13 cellular contexts compared by ENCODE assay signal in the genomic region with DNA sequence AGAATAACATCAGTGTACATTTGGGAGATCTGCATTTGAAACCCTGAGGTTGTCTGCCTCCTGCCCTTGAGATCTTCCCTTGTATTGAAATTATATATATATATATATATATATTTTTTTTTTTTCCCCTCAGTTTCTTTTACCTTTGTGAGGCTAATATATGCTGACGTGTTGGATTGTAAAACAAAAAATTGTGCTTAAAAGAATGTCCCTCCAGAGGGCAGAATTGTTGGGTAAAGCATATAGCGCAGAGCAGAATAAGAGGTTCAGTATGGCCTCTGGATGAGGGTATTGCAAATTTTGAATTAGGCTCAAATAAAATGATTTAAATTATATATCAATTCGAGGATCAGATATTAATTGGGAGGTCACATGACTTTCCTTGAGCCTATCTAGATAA. TPM values are rescaled to one million over a fixed set of nuclear protein-coding genes. Genes with fewer than 3 reads are reported as not detected.
DNase-seq lines count a peak whose midpoint lies in the region; ATAC-seq, FAIRE-seq and TF ChIP-seq lines count a peak whose summit lies in the region.
"Had no signal": no experiment of that assay in that cellular context is flagged by ENCODE, and none has a peak within 500 bp of the region (broad histone marks: within the 10 kb centered on the region; RNA-seq: fewer than 3 reads in every experiment).

No MANE protein-coding gene starts in this region.

- no peak for ATAC-seq in activated naive CD8-positive, alpha-beta T cell treated with anti-CD3 and anti-CD28 coated beads, Interleukin-2, amount 50 U/mL, for 24 hours
- no peak for ATAC-seq in stimulated activated effector memory CD8-positive, alpha-beta T cell treated with anti-CD3 and anti-CD28 coated beads, Interleukin-12 subunit alpha, Interleukin-12 subunit beta, amount 100 ng/mL, for 72 hours
- ATAC-seq in HG03045 (IDR thresholded peaks at IDR 0.05; ENCODE audit: unreplicated experiment) (no peak), upper lobe of left lung (ENCODE audit: low FRiP score in 2 of 2) (no peak)

- peak overlapping the region; percentile 12 for H3K9ac ChIP-seq in endothelial cell of umbilical vein (replicated peaks; ENCODE audit: extremely low read depth, insufficient read depth, low read length)

- no peak for TF ChIP-seq EP300 in upper lobe of left lung (IDR thresholded peaks at IDR 0.05)

- H3K4me2 ChIP-seq in endothelial cell of umbilical vein (ENCODE audit: insufficient read depth, low read length) = no peak overlapping the region

- CTCF ChIA-PET in endothelial cell of umbilical vein (lab: Charles Lee) = interaction anchor here (1.0 kb wide), 1 partner anchor 125 kb away, joined by 5 read pairs; no protein-coding TSS in a partner anchor

- dilution Hi-C loops in endothelial cell of umbilical vein (cut with MboI; ENCODE audit: extremely low pct_ligation_motif_present, low sequenced_read_pairs) = no loop called here

- 58 to 63% methylated on average over 3 of the region's 3 CpGs for WGBS in upper lobe of left lung, 2 donors

- H3K27ac Mint-ChIP-seq in activated naive CD8-positive, alpha-beta T cell treated with anti-CD3 and anti-CD28 coated beads, Interleukin-2, amount 50 U/mL, for 24 hours = peak overlapping the region; percentile 80
- no peak overlapping the region for H3K27ac Mint-ChIP-seq in activated naive CD8-positive, alpha-beta T cell treated with anti-CD3 and anti-CD28 coated beads for 36 hours
- peak overlapping the region; percentile 15 for H3K27ac Mint-ChIP-seq in stimulated activated effector memory CD8-positive, alpha-beta T cell treated with anti-CD3 and anti-CD28 coated beads, Interleukin-12 subunit alpha, Interleukin-12 subunit beta, amount 100 ng/mL, for 72 hours
- H3K27ac Mint-ChIP-seq: GM23338 had no signal

- POLR2A ChIA-PET in endothelial cell of umbilical vein (lab: Charles Lee) = interaction anchor here (1.0 kb wide), 1 partner anchor 9 kb away, joined by 4 read pairs; no protein-coding TSS in a partner anchor

- no peak overlapping the region for H2AFZ ChIP-seq in endothelial cell of umbilical vein (ENCODE audit: low read depth, low read length)
- H2AFZ ChIP-seq: GM23338 had no signal

- intact Hi-C loops in endothelial cell of umbilical vein (cut with micrococcal nuclease) = no loop called here

- H3K27me3 ChIP-seq in endothelial cell of umbilical vein (ENCODE audit: control insufficient read depth in 2 of 2, insufficient read depth in 2 of 2, low read length in 2 of 2) (no peaks in the 10 kb centered on the region), upper lobe of left lung (no peaks in the 10 kb centered on the region)
- H3K27me3 ChIP-seq: gastrocnemius medialis, tibial nerve had no signal

- peaks cover 48% of the 10 kb centered on the region for H3K36me3 Mint-ChIP-seq in activated naive CD8-positive, alpha-beta T cell treated with anti-CD3 and anti-CD28 coated beads, Interleukin-2, amount 50 U/mL, for 24 hours (ENCODE audit: low read depth)
- H3K36me3 Mint-ChIP-seq in activated naive CD8-positive, alpha-beta T cell treated with anti-CD3 and anti-CD28 coated beads for 36 hours = peaks cover 21% of the 10 kb centered on the region
- H3K36me3 Mint-ChIP-seq in stimulated activated effector memory CD8-positive, alpha-beta T cell treated with anti-CD3 and anti-CD28 coated beads, Interleukin-12 subunit alpha, Interleukin-12 subunit beta, amount 100 ng/mL, for 72 hours = peaks cover 61% of the 10 kb centered on the region

- no peak overlapping the region for H3K4me3 Mint-ChIP-seq in activated naive CD8-positive, alpha-beta T cell treated with anti-CD3 and anti-CD28 coated beads, Interleukin-2, amount 50 U/mL, for 24 hours
- H3K4me3 Mint-ChIP-seq in activated naive CD8-positive, alpha-beta T cell treated with anti-CD3 and anti-CD28 coated beads for 36 hours = no peak overlapping the region
- no peak overlapping the region for H3K4me3 Mint-ChIP-seq in stimulated activated effector memory CD8-positive, alpha-beta T cell treated with anti-CD3 and anti-CD28 coated beads, Interleukin-12 subunit alpha, Interleukin-12 subunit beta, amount 100 ng/mL, for 72 hours
- H3K4me3 Mint-ChIP-seq: GM23338 had no signal

- peaks cover 0 to 16% of the 10 kb centered on the region in 2 experiments for H3K36me3 ChIP-seq in endothelial cell of umbilical vein (ENCODE audit: control insufficient read depth in 2 of 2, extremely low read depth in 1 of 2, insufficient read depth in 2 of 2, low read length in 2 of 2)
- peaks cover 3 to 33% (median 9%) of the 10 kb centered on the region in 4 donors for H3K36me3 ChIP-seq in upper lobe of left lung

- H3K27me3 Mint-ChIP-seq in activated naive CD8-positive, alpha-beta T cell treated with anti-CD3 and anti-CD28 coated beads, Interleukin-2, amount 50 U/mL, for 24 hours = no peaks in the 10 kb centered on the region
- no peaks in the 10 kb centered on the region for H3K27me3 Mint-ChIP-seq in activated naive CD8-positive, alpha-beta T cell treated with anti-CD3 and anti-CD28 coated beads for 36 hours

- no peak overlapping the region for H3K27ac ChIP-seq in endothelial cell of umbilical vein (ENCODE audit: insufficient read depth, low read depth, low read length)
- no peak overlapping the region for H3K27ac ChIP-seq in upper lobe of left lung
- H3K27ac ChIP-seq: gastrocnemius medialis had no signal

- H3K4me3 ChIP-seq in endothelial cell of umbilical vein (replicated peaks in 1 of 3; ENCODE audit: insufficient read depth in 1 of 3, low read depth in 1 of 3, low read length in 3 of 3) (no peak overlapping the region), upper lobe of left lung (no peak overlapping the region)
- H3K4me3 ChIP-seq: GM23338, tibial nerve had no signal

- no peak for FAIRE-seq in endothelial cell of umbilical vein (lab: Jason Lieb, UNC)

- no peak for TF ChIP-seq CTCF in endothelial cell of umbilical vein (IDR thresholded peaks at IDR 0.05; ENCODE audit: extremely low read depth in 1 of 2, insufficient read depth in 1 of 2, low read depth in 1 of 2, low read length in 2 of 2)
- TF ChIP-seq CTCF in upper lobe of left lung (IDR thresholded peaks at IDR 0.05) = no peak

- no peak for DNase-seq in activated naive CD8-positive, alpha-beta T cell treated with anti-CD3 and anti-CD28 coated beads, Interleukin-2, amount 50 U/mL, for 24 hours
- DNase-seq in activated naive CD8-positive, alpha-beta T cell treated with anti-CD3 and anti-CD28 coated beads for 36 hours = no peak
- DNase-seq in OCI-M1 (lab: John Stamatoyannopoulos, UW) (peak; percentile 47), endothelial cell of umbilical vein (ENCODE audit: low read depth, low spot score) (no peak), upper lobe of left lung (no peak)
- no peak for DNase-seq in stimulated activated effector memory CD8-positive, alpha-beta T cell treated with anti-CD3 and anti-CD28 coated beads, Interleukin-12 subunit alpha, Interleukin-12 subunit beta, amount 100 ng/mL, for 72 hours (ENCODE audit: low spot score in 2 of 2)
- no peak for DNase-seq in stimulated activated CD4-positive, alpha-beta T cell treated with anti-CD3 and anti-CD28 coated beads, Interleukin-1b, Interleukin-23, amount 100 ng/mL, for 48 hours
- DNase-seq: NCI-H510A had no signal

- no peaks in the 10 kb centered on the region for H3K9me3 Mint-ChIP-seq in activated naive CD8-positive, alpha-beta T cell treated with anti-CD3 and anti-CD28 coated beads, Interleukin-2, amount 50 U/mL, for 24 hours
- H3K9me3 Mint-ChIP-seq in activated naive CD8-positive, alpha-beta T cell treated with anti-CD3 and anti-CD28 coated beads for 36 hours = no peaks in the 10 kb centered on the region
- no peaks in the 10 kb centered on the region for H3K9me3 Mint-ChIP-seq in stimulated activated effector memory CD8-positive, alpha-beta T cell treated with anti-CD3 and anti-CD28 coated beads, Interleukin-12 subunit alpha, Interleukin-12 subunit beta, amount 100 ng/mL, for 72 hours
- H3K9me3 Mint-ChIP-seq: CD14-positive monocyte, GM23338 had no signal

- H3K4me1 Mint-ChIP-seq in activated naive CD8-positive, alpha-beta T cell treated with anti-CD3 and anti-CD28 coated beads, Interleukin-2, amount 50 U/mL, for 24 hours = peaks cover 74% of the 10 kb centered on the region
- peaks cover 56% of the 10 kb centered on the region for H3K4me1 Mint-ChIP-seq in activated naive CD8-positive, alpha-beta T cell treated with anti-CD3 and anti-CD28 coated beads for 36 hours
- peaks cover 34% of the 10 kb centered on the region for H3K4me1 Mint-ChIP-seq in stimulated activated effector memory CD8-positive, alpha-beta T cell treated with anti-CD3 and anti-CD28 coated beads, Interleukin-12 subunit alpha, Interleukin-12 subunit beta, amount 100 ng/mL, for 72 hours

- H3K9me3 ChIP-seq in endothelial cell of umbilical vein (replicated peaks; ENCODE audit: control insufficient read depth, insufficient read depth, low read length) (no peaks in the 10 kb centered on the region), upper lobe of left lung (no peaks in the 10 kb centered on the region)
- H3K9me3 ChIP-seq: gastrocnemius medialis, tibial nerve had no signal

- H3K9me1 ChIP-seq in endothelial cell of umbilical vein (replicated peaks; ENCODE audit: control insufficient read depth, extremely low read depth, insufficient read depth, low read length) = no peaks in the 10 kb centered on the region

- H3K79me2 ChIP-seq in endothelial cell of umbilical vein (ENCODE audit: control insufficient read depth, insufficient read depth, low read length) = no peaks in the 10 kb centered on the region

- BruUV-seq in endothelial cell of umbilical vein (replicated peaks; lab: Mats Ljungman, UMichigan) = no TSS peak

- no peaks in the 10 kb centered on the region for H4K20me1 ChIP-seq in endothelial cell of umbilical vein (replicated peaks; ENCODE audit: control insufficient read depth, extremely low read depth, insufficient read depth, low read length)

- TF ChIP-seq POLR2A in endothelial cell of umbilical vein (IDR thresholded peaks at IDR 0.05; ENCODE audit: low read depth, low read length) (no peak), upper lobe of left lung (IDR thresholded peaks at IDR 0.05) (no peak)

- peaks cover 27% of the 10 kb centered on the region for H3K4me1 ChIP-seq in endothelial cell of umbilical vein (ENCODE audit: control insufficient read depth, extremely low read depth, insufficient read depth, low read length)
- peaks cover 9 to 29% (median 19%) of the 10 kb centered on the region in 4 donors for H3K4me1 ChIP-seq in upper lobe of left lung

RNA-seq across cellular contexts. Expression of gene NABP1, which starts 12.4 kb away (rescaled TPM):
- total RNA-seq in activated naive CD8-positive, alpha-beta T cell treated with anti-CD3 and anti-CD28 coated beads for 36 hours = 10 to 100 TPM; 41.1 to 42.1 TPM
- total RNA-seq in endothelial cell of umbilical vein = 42.4 and 47.6 TPM in 2 replicates
- 9.1 and 14.7 TPM in 2 replicates for polyA plus RNA-seq in endothelial cell of umbilical vein
- polyA plus RNA-seq in endothelial cell of umbilical vein (2011; cell fraction: cytosol; rRNA removed) = 4.4 and 6.3 TPM in 2 replicates
- polyA plus RNA-seq in endothelial cell of umbilical vein (2011; cell fraction: nucleus; rRNA removed) = 98.7 and 150 TPM in 2 replicates
- 34.6 and 55.6 TPM in 2 replicates for polyA plus RNA-seq in endothelial cell of umbilical vein (2012)
- 31.0 and 38.3 TPM in 2 replicates for polyA minus RNA-seq in endothelial cell of umbilical vein
- polyA minus RNA-seq in endothelial cell of umbilical vein (2011; cell fraction: cytosol; rRNA and poly(A)+ RNA removed) = 9.1 TPM
- polyA minus RNA-seq in endothelial cell of umbilical vein (2011; cell fraction: nucleus; rRNA and poly(A)+ RNA removed) = 136 and 161 TPM in 2 replicates
- 100 to 1,000 TPM in 1 of 6 donors, 10 to 100 TPM in 5; 35.7 to 137 (median 46.9) TPM for total RNA-seq in upper lobe of left lung
